7 cellular contexts compared by ENCODE assay signal in genomic region chr16:47037396-47037745, GRCh38.
DNase-seq lines count a peak whose midpoint lies in the region; ATAC-seq, FAIRE-seq and TF ChIP-seq lines count a peak whose summit lies in the region.

No MANE protein-coding gene starts in this region.

- no peak for TF ChIP-seq CTCF in bronchial epithelial cell (IDR thresholded peaks at IDR 0.05; ENCODE audit: insufficient read depth, low read length, severe bottlenecking)
- TF ChIP-seq CTCF in right lobe of liver (IDR thresholded peaks at IDR 0.05): no peak

- WGBS in right lobe of liver (ENCODE audit: insufficient coverage, low coverage, low lambda C conversion rate, missing lambda C conversion rate): no CpG with 5 or more reads among the region's 24 CpGs

- H3K4me3 ChIP-seq in SJCRH30 (peak overlapping the region; percentile 61), bronchial epithelial cell (ENCODE audit: low read depth, low read length) (peak overlapping the region; percentile 54), right lobe of liver (peak overlapping the region; percentile 56 to 63 (median 58))

- ATAC-seq in GM18868 (IDR thresholded peaks at IDR 0.05; ENCODE audit: unreplicated experiment): peak; percentile 42
- peak; percentile 24 for ATAC-seq in HG02870 (IDR thresholded peaks at IDR 0.05; ENCODE audit: unreplicated experiment)
- peak in 3 of 4 donors; percentile 10 to 21 (median 21) for ATAC-seq in right lobe of liver

- DNase-seq in SJCRH30 (no peak), bronchial epithelial cell (ENCODE audit: low read depth) (no peak), right lobe of liver (peak in 2 of 3 donors; percentile 53 to 65), AG08396 (ENCODE audit: low spot score) (no peak)
- peak; percentile 33 for DNase-seq in stimulated activated CD8-positive, alpha-beta memory T cell treated with anti-CD3 and anti-CD28 coated beads, Interleukin-4, amount 100 ng/mL, for 24 hours (ENCODE audit: low read depth)

- FAIRE-seq in bronchial epithelial cell (lab: Jason Lieb, UNC): no peak

- H3K4me1 ChIP-seq in SJCRH30: no peaks in the 10 kb centered on the region
- no peaks in the 10 kb centered on the region for H3K4me1 ChIP-seq in right lobe of liver

- H3K36me3 ChIP-seq in SJCRH30 (no peaks in the 10 kb centered on the region), bronchial epithelial cell (ENCODE audit: control insufficient read depth, insufficient read depth, low read length) (no peaks in the 10 kb centered on the region), right lobe of liver (no peaks in the 10 kb centered on the region)

- H3K27ac ChIP-seq in SJCRH30 (no peak overlapping the region), right lobe of liver (peak overlapping the region in 1 of 3 donors; percentile 16)

- H3K9me3 ChIP-seq in SJCRH30 (replicated peaks) (no peaks in the 10 kb centered on the region), right lobe of liver (no peaks in the 10 kb centered on the region)

- intact Hi-C loops in right lobe of liver (cut with DNase I): loop anchor here in 1 of 2 donors (10.0 kb wide), 1 partner anchor 1107 kb away; no protein-coding TSS in a partner anchor

- no peak for TF ChIP-seq POLR2A in right lobe of liver (IDR thresholded peaks at IDR 0.05)

- H3K27me3 ChIP-seq in SJCRH30: peaks cover 5% of the 10 kb centered on the region; the same call in 1 of the 2 replicates
- no peaks in the 10 kb centered on the region for H3K27me3 ChIP-seq in bronchial epithelial cell (ENCODE audit: control insufficient read depth, insufficient read depth, low read length)
- H3K27me3 ChIP-seq in right lobe of liver: no peaks in the 10 kb centered on the region

Comparison
In these comparisons a context has a peak if more than half of its experiments do, and no peak if none do; other contexts are left out.
1. DNase-seq: peak in right lobe of liver (2 of 3) and stimulated activated CD8-positive, alpha-beta memory T cell treated with anti-CD3 and anti-CD28 coated beads, Interleukin-4, amount 100 ng/mL, for 24 hours (single experiment); none in SJCRH30 (0 of 2), bronchial epithelial cell (single experiment) and AG08396 (single experiment).
2. Peak in every context shown above with its lines, with median percentiles within 50 percentile points of each other: ATAC-seq and H3K4me3 ChIP-seq.